10 cellular contexts compared by ENCODE assay signal in genomic region chr4:153651961-153652784, GRCh38. TPM values are rescaled to one million over a fixed set of nuclear protein-coding genes. Genes with fewer than 3 reads are reported as not detected.
DNase-seq lines count a peak whose midpoint lies in the region; ATAC-seq and TF ChIP-seq lines count a peak whose summit lies in the region.
"Had no signal": no experiment of that assay in that cellular context is flagged by ENCODE, and none has a peak within 500 bp of the region (broad histone marks: within the 10 kb centered on the region; RNA-seq: fewer than 3 reads in every experiment).

No MANE protein-coding gene starts in this region.

- H3K4me1 ChIP-seq in lung (ENCODE audit: control insufficient read depth in 2 of 2, insufficient read depth in 2 of 2, low read length in 2 of 2): peaks cover 3 to 10% of the 10 kb centered on the region in 2 donors

- TF ChIP-seq CTCF in lung (IDR thresholded peaks at IDR 0.05; ENCODE audit: control extremely low read depth, extremely low read depth): no peak

- peaks cover 0 to 2% of the 10 kb centered on the region in 2 donors for H3K9me3 ChIP-seq in lung (ENCODE audit: control insufficient read depth in 2 of 2, insufficient read depth in 1 of 2, low read length in 1 of 2)

- no peak overlapping the region for H3K4me3 ChIP-seq in lung
- H3K4me3 ChIP-seq: neural progenitor cell had no signal

- H3K27ac ChIP-seq in lung (ENCODE audit: low read depth in 1 of 2, low read length in 1 of 2): peak overlapping the region; percentile 69 to 93
- H3K27ac ChIP-seq: neural progenitor cell had no signal

- ATAC-seq in lung (ENCODE audit: insufficient read depth, low FRiP score) (peak; percentile 29), HG03571 (IDR thresholded peaks at IDR 0.05; ENCODE audit: unreplicated experiment) (no peak), GM21528 (IDR thresholded peaks at IDR 0.05; ENCODE audit: low FRiP score, unreplicated experiment) (no peak)

- H3K36me3 ChIP-seq in lung (ENCODE audit: control insufficient read depth in 2 of 2, insufficient read depth in 2 of 2, low read length in 2 of 2): no peaks in the 10 kb centered on the region
- H3K36me3 ChIP-seq: neural progenitor cell had no signal

- WGBS in lung, 2 donors: 44 to 71% methylated on average over 11 of the region's 11 CpGs

- no peaks in the 10 kb centered on the region for H3K27me3 ChIP-seq in lung (ENCODE audit: control insufficient read depth, insufficient read depth)
- H3K27me3 ChIP-seq: neural progenitor cell had no signal

- DNase-seq in Ammon's horn (ENCODE audit: low spot score) (peak; percentile 42), LHCN-M2 (ENCODE audit: low read depth) (peak; percentile 76), amniotic epithelial cell (ENCODE audit: low read depth) (peak; percentile 32), lung (ENCODE audit: low spot score) (no peak), cerebellum (ENCODE audit: low spot score) (no peak), NCI-H128 (lab: John Stamatoyannopoulos, UW; ENCODE audit: unreplicated experiment) (no peak)
- DNase-seq: NCI-H1092 treated with DMSO at 0.1 percent for 48 hours had no signal

RNA-seq across cellular contexts. Expression of gene TLR2, which starts 31.9 kb away (rescaled TPM):
- 1.0 and 1.3 TPM in 2 replicates for total RNA-seq in LHCN-M2 (2014; rRNA removed)
- 0.10 TPM for polyA plus RNA-seq in LHCN-M2 (2012)
- total RNA-seq in lung: 100 to 1,000 TPM in 1 of 2 donors, 10 to 100 TPM in 1; 93.6 to 186 TPM
- 100 to 1,000 TPM in 1 of 2 donors, 10 to 100 TPM in 1; 27.5 to 190 TPM for polyA plus RNA-seq in lung
- 2.2 TPM for total RNA-seq in cerebellum

Comparison
In these comparisons a context has a peak if more than half of its experiments do, and no peak if none do; other contexts are left out.
1. DNase-seq: peak in Ammon's horn (single experiment), LHCN-M2 (single experiment) and amniotic epithelial cell (single experiment); none in lung (single experiment), cerebellum (single experiment) and NCI-H128 (single experiment).
2. RNA of gene TLR2, which starts 31.9 kb away (total RNA-seq): 93.6 to 186 TPM in lung; 2.2 TPM in cerebellum (single experiment) and 1.0 to 1.3 TPM in LHCN-M2; every median in the first group is over 10 times any median in the second.